ENCODE assay signal across 8 cellular contexts in the genomic region with DNA sequence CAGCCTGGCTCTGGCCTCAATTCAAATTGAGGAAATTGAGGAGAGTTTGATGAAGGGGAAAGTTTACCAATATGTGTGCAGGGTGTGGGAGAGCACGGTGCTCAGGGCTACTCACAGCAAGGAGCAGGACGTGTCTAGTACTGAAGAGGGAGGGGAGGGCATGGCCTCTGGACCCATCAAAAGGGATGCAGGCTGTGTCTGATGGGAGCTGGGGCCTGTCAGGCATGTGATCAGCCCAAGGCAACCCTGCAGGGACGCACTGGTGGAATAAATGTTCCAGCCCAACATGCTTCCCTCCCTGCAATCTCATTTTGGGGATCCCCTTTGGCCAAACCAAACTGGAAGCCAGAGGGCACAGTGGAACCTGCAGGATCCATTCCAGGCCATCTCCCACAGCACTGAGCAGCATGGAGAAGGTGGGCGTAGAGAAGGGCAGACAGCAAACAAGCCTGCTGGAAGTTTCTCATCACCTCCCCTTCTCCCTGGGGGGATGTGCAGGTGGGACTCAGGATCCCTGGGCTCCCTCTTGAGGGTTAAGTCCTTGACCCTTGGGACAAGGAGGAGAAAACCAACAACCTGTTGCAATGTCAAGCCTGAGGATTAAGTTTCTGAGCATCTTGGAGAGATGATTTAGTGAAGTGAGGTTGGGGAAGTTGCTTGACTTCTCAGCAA.
"Had no signal": no experiment of that assay in that cellular context is flagged by ENCODE, and none has a peak within 500 bp of the region (broad histone marks: within the 10 kb centered on the region; RNA-seq: fewer than 3 reads in every experiment).

No MANE protein-coding gene starts in this region.

- DNase-seq: GDM1, GF-D8 had no signal

- FAIRE-seq: G401.6, GM12878, GM12891, GM12892, GM18507, GM19239 had no signal

- H3K4me3 ChIP-seq: GM12878 had no signal

- ATAC-seq: GM12878 had no signal
